In the genomic region with DNA sequence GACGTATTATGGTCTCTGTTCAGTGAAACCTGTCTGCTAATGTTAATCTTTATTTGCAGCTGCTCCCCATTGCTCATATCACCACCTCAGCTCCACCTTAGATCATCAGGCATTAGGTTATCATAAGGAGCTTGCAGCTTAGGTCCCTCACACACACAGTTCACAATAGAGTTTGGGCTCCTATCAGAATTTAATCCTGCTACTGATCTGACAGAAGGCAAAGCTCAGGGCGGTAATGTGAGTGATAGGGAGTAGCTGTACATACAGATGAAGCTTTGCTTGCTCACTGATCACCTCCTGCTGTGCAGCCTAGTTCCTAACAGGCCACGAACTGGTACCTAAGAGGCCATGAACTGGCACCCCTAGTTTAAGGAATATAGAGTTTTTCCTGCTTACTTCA, we compare ENCODE assay signal across 16 cellular contexts.
DNase-seq lines count a peak whose midpoint lies in the region; ATAC-seq, FAIRE-seq and TF ChIP-seq lines count a peak whose summit lies in the region.
"Had no signal": no experiment of that assay in that cellular context is flagged by ENCODE, and none has a peak within 500 bp of the region (broad histone marks: within the 10 kb centered on the region; RNA-seq: fewer than 3 reads in every experiment).

No MANE protein-coding gene starts in this region.

- H3K4me3 ChIP-seq in bronchial epithelial cell (ENCODE audit: low read depth, low read length): no peak overlapping the region
- H3K4me3 ChIP-seq: BLaER1 treated with 17β-estradiol and CSF1 and Interleukin-3, amounts not matched to agents 10 nM and 100 nM had no signal

- no peak for ATAC-seq in GM19324 (IDR thresholded peaks at IDR 0.05; ENCODE audit: low FRiP score, unreplicated experiment)
- ATAC-seq in HG03378 (IDR thresholded peaks at IDR 0.05; ENCODE audit: unreplicated experiment): no peak
- ATAC-seq: CD8-positive, alpha-beta T cell; HCT116 had no signal

- no peak for DNase-seq in D721Med (ENCODE audit: insufficient read length, low spot score)
- peak; percentile 96 for DNase-seq in NCI-H82 (lab: John Stamatoyannopoulos, UW)
- DNase-seq in bronchial epithelial cell (ENCODE audit: low read depth): no peak
- no peak for DNase-seq in HTR-8/SVneo (ENCODE audit: insufficient read length, low spot score)
- DNase-seq: Calu3; CD8-positive, alpha-beta T cell; GOT3; H7; HFFc6 had no signal

- no peaks in the 10 kb centered on the region for H3K36me3 ChIP-seq in bronchial epithelial cell (ENCODE audit: control insufficient read depth, insufficient read depth, low read length)
- H3K36me3 ChIP-seq: BLaER1 treated with 17β-estradiol and CSF1 and Interleukin-3, amounts not matched to agents 10 nM and 100 nM had no signal

- TF ChIP-seq CTCF in D721Med (IDR thresholded peaks at IDR 0.05; ENCODE audit: insufficient read depth, missing control alignments) (no peak), bronchial epithelial cell (IDR thresholded peaks at IDR 0.05; ENCODE audit: insufficient read depth, low read length, severe bottlenecking) (no peak)

- H3K27me3 ChIP-seq in bronchial epithelial cell (ENCODE audit: control insufficient read depth, insufficient read depth, low read length): no peaks in the 10 kb centered on the region
- H3K27me3 ChIP-seq: BLaER1 treated with 17β-estradiol and CSF1 and Interleukin-3, amounts not matched to agents 10 nM and 100 nM had no signal

- FAIRE-seq in D721Med (lab: Jason Lieb, UNC): peak; percentile 99
- FAIRE-seq in bronchial epithelial cell (lab: Jason Lieb, UNC): peak; percentile 72
- FAIRE-seq in HTR-8/SVneo (lab: Jason Lieb, UNC): no peak
- FAIRE-seq: G401.6, GM12891, GM19239 had no signal
